ENCODE assay signal across 8 cellular contexts in the genomic region with DNA sequence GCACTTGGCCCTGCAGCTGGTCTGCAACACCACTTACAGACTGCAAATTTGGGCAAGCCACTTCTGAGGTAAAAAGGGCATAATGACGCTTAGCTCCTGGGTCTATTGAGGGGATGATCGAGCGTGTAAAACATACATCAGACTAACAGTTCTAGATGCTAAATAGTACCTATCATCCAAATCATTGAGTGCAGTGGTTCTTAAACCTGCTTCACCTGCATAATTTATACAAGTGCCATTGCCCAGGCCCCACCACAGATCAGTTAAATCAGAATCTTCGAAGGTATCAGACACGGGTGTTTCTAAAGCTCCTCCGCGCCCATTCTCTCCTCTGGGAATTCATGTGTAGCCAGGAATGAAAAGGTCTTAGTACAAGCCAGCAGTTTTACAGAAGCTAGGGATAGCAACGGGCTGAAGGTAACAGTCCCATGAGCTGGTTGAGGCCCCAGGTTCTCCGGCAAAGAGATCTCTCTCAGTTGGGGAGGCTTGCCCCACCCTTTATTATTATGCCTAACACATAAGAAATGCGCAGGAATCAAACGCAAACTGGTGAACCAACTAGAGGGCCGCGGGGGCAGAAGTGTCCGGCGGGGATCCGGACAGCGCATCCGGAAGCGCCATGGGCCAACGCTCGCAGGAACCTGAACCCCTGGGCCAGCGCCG. TPM values are rescaled to one million over a fixed set of nuclear protein-coding genes. Genes with fewer than 3 reads are reported as not detected.
A peak's percentile ranks its signal among the peaks of the same experiment; 100 is the strongest.
DNase-seq lines count a peak whose midpoint lies in the region; ATAC-seq and TF ChIP-seq lines count a peak whose summit lies in the region.

No MANE protein-coding gene starts in this region.

- H3K9me3 ChIP-seq in HAP-1 (no peaks in the 10 kb centered on the region), OCI-LY7 (ENCODE audit: low read length) (no peaks in the 10 kb centered on the region), esophagus (ENCODE audit: control insufficient read depth in 2 of 2, insufficient read depth in 1 of 2, low read depth in 1 of 2, low read length in 1 of 2) (no peaks in the 10 kb centered on the region), psoas muscle (no peaks in the 10 kb centered on the region)

- H3K4me1 ChIP-seq in HAP-1: peaks cover 7% of the 10 kb centered on the region; the same call in 1 of the 2 replicates
- peaks cover 23% of the 10 kb centered on the region for H3K4me1 ChIP-seq in OCI-LY7 (ENCODE audit: insufficient read depth, low read length, poor library complexity, severe bottlenecking)
- H3K4me1 ChIP-seq in esophagus (ENCODE audit: control insufficient read depth in 2 of 2, insufficient read depth in 2 of 2, low read length in 1 of 2): peaks cover 7 to 33% of the 10 kb centered on the region in 2 donors
- peaks cover 53% of the 10 kb centered on the region for H3K4me1 ChIP-seq in psoas muscle

- TF ChIP-seq CTCF in OCI-LY7 (conservative IDR thresholded peaks at IDR 0.05; ENCODE audit: low read length): no peak
- no peak for TF ChIP-seq CTCF in psoas muscle (IDR thresholded peaks at IDR 0.05)

- DNase-seq in HAP-1 (ENCODE audit: low spot score in 2 of 2): no peak
- no peak for DNase-seq in OCI-LY7 (ENCODE audit: low spot score)
- peak in 1 of 2 donors; percentile 23 for DNase-seq in psoas muscle
- DNase-seq in NCI-H774 (lab: John Stamatoyannopoulos, UW): no peak
- DNase-seq in GOT3 (lab: John Stamatoyannopoulos, UW): no peak
- no peak for DNase-seq in activated CD4-positive, alpha-beta T cell treated with anti-CD3 and anti-CD28 coated beads for 4 hours

- H4K20me1 ChIP-seq in OCI-LY7 (ENCODE audit: insufficient read depth, low read length): no peaks in the 10 kb centered on the region

- H3K4me3 ChIP-seq in HAP-1 (peak overlapping the region; percentile 73), OCI-LY7 (ENCODE audit: low read depth, low read length, poor library complexity, severe bottlenecking) (peak overlapping the region; percentile 89), esophagus (ENCODE audit: low read depth in 1 of 2, low read length in 2 of 2) (peak overlapping the region; percentile 85 to 92), psoas muscle (peak overlapping the region; percentile 82)

- no peaks in the 10 kb centered on the region for H3K9me2 ChIP-seq in OCI-LY7 (ENCODE audit: insufficient read depth, low read length)

- in situ Hi-C loops in HAP-1 (cut with MboI; ENCODE audit: low sequenced_read_pairs): no loop called here

- peak overlapping the region; percentile 82 for H3K4me2 ChIP-seq in OCI-LY7 (ENCODE audit: low read length)

- CTCF ChIA-PET in OCI-LY7 (lab: Charles Lee; ENCODE audit: unreplicated experiment): interaction anchor here (0.6 to 1.4 kb wide), 3 partner anchors 9 to 34 kb away, joined by 3 read pairs; no protein-coding TSS in a partner anchor

- H3K27me3 ChIP-seq in HAP-1 (ENCODE audit: low read depth) (no peaks in the 10 kb centered on the region), esophagus (ENCODE audit: control insufficient read depth in 1 of 2, insufficient read depth in 2 of 2, low read length in 2 of 2) (no peaks in the 10 kb centered on the region), psoas muscle (ENCODE audit: insufficient read depth in 3 of 3, low read length in 2 of 3) (no peaks in the 10 kb centered on the region)

- peak overlapping the region; percentile 42 for H3K27ac ChIP-seq in OCI-LY7 (ENCODE audit: low read depth, low read length, poor library complexity, severe bottlenecking)
- peak overlapping the region; percentile 88 to 98 for H3K27ac ChIP-seq in esophagus (ENCODE audit: low read depth in 2 of 2, low read length in 1 of 2)
- peak overlapping the region; percentile 93 for H3K27ac ChIP-seq in psoas muscle

- ATAC-seq in GM18508 (IDR thresholded peaks at IDR 0.05; ENCODE audit: insufficient read depth, unreplicated experiment): peak; percentile 26
- peak in 2 of 4 donors; percentile 0 to 2 for ATAC-seq in psoas muscle

- H3K36me3 ChIP-seq in HAP-1 (replicated peaks): peaks cover 20% of the 10 kb centered on the region
- H3K36me3 ChIP-seq in OCI-LY7 (ENCODE audit: insufficient read depth, low read length): peaks cover 8% of the 10 kb centered on the region; the same call in 1 of the 2 replicates
- peaks cover 6 to 20% of the 10 kb centered on the region in 2 donors for H3K36me3 ChIP-seq in esophagus (ENCODE audit: control insufficient read depth in 2 of 2, insufficient read depth in 2 of 2, low read length in 1 of 2)
- H3K36me3 ChIP-seq in psoas muscle (ENCODE audit: insufficient read depth in 1 of 2, low read depth in 1 of 2): peaks cover 3 to 39% of the 10 kb centered on the region in 2 donors

- peaks cover 12% of the 10 kb centered on the region; the same call in 1 of the 2 replicates for H3K79me2 ChIP-seq in OCI-LY7 (ENCODE audit: insufficient read depth, low read depth, low read length)

- TSS peak; percentile 98 for BruUV-seq in OCI-LY7 (replicated peaks; lab: Mats Ljungman, UMichigan)

- WGBS in esophagus, 2 donors: 10 to 12% methylated on average over 23 of the region's 23 CpGs
- WGBS in psoas muscle, 3 donors: 8 to 9% (median 9%) methylated on average over 23 of the region's 23 CpGs

- POLR2A ChIA-PET in OCI-LY7 (lab: Charles Lee): interaction anchor here (1.1 to 3.9 kb wide), 11 partner anchors 7 to 56 kb away, joined by 3 to 34 read pairs (median 6); a partner anchor contains a TSS

- intact Hi-C loops in OCI-LY7 (cut with micrococcal nuclease; ENCODE audit: unreplicated experiment): loop anchor here (1.0 kb wide), 1 partner anchor 17 kb away; no protein-coding TSS in a partner anchor
- intact Hi-C loops in psoas muscle (cut with DNase I): loop anchor here (5.0 kb wide), 1 partner anchor 33 kb away; a partner anchor contains a TSS

- H2AFZ ChIP-seq in OCI-LY7 (ENCODE audit: low read length): peak overlapping the region; percentile 79

RNA-seq across cellular contexts. Expression of a gene that starts 0.7 kb away (rescaled TPM):
- total RNA-seq in OCI-LY7 (2014; rRNA removed; shearing (Covaris generic)): 98.4 and 179 TPM in 2 replicates
- total RNA-seq in OCI-LY7 (2022): 95.1 and 97.8 TPM in 2 replicates
- 100 to 1,000 TPM; 159 to 189 TPM for polyA plus RNA-seq in esophagus
- 100 to 1,000 TPM in 1 of 4 donors, 10 to 100 TPM in 3; 84.7 to 107 (median 90.0) TPM for total RNA-seq in psoas muscle
- 100 to 1,000 TPM; 156 to 212 (median 184) TPM for polyA plus RNA-seq in psoas muscle

RNA-seq across cellular contexts. Expression of a gene that starts 7.7 kb away (rescaled TPM):
- total RNA-seq in OCI-LY7 (2014; rRNA removed; shearing (Covaris generic)): 0.92 TPM in 1 of 2 replicates, not detected in the other
- 0.74 and 1.1 TPM in 2 replicates for total RNA-seq in OCI-LY7 (2022)
- 1 to 10 TPM; 9.3 to 9.9 TPM for polyA plus RNA-seq in esophagus
- total RNA-seq in psoas muscle: 10 to 100 TPM; 20.1 to 54.3 (median 30.9) TPM
- 10 to 100 TPM; 17.4 to 82.6 (median 40.3) TPM for polyA plus RNA-seq in psoas muscle

RNA-seq across cellular contexts. Expression of a gene that starts 10.6 kb away (rescaled TPM):
- total RNA-seq in OCI-LY7 (2014; rRNA removed; shearing (Covaris generic)): 0.54 and 3.0 TPM in 2 replicates
- 3.8 and 3.9 TPM in 2 replicates for total RNA-seq in OCI-LY7 (2022)
- polyA plus RNA-seq in esophagus: 10 to 100 TPM; 19.5 to 39.6 TPM
- 10 to 100 TPM; 58.1 to 95.0 (median 83.2) TPM for total RNA-seq in psoas muscle
- 100 to 1,000 TPM; 106 to 149 (median 128) TPM for polyA plus RNA-seq in psoas muscle

RNA-seq across cellular contexts. Expression of a gene that starts 17.0 kb away (rescaled TPM):
- total RNA-seq in OCI-LY7 (2014; rRNA removed; shearing (Covaris generic)): 62.0 and 86.7 TPM in 2 replicates
- total RNA-seq in OCI-LY7 (2022) (86.2 and 96.1 TPM in 2 replicates), psoas muscle (10 to 100 TPM; 43.4 to 61.9 (median 47.5) TPM)
- polyA plus RNA-seq in esophagus (10 to 100 TPM; 13.8 to 31.7 TPM), psoas muscle (10 to 100 TPM; 26.9 to 76.0 (median 43.8) TPM)

RNA-seq across cellular contexts. Expression of a gene that starts 17.5 kb away (rescaled TPM):
- 112 and 156 TPM in 2 replicates for total RNA-seq in OCI-LY7 (2014; rRNA removed; shearing (Covaris generic))
- total RNA-seq in OCI-LY7 (2022) (152 and 160 TPM in 2 replicates), psoas muscle (10 to 100 TPM; 11.7 to 15.7 (median 12.4) TPM)
- polyA plus RNA-seq in esophagus (100 to 1,000 TPM; 337 to 430 TPM), psoas muscle (10 to 100 TPM; 16.6 to 25.4 (median 23.2) TPM)

Comparison
In these comparisons a context has a peak if more than half of its experiments do, and no peak if none do; other contexts are left out.
1. H3K27ac ChIP-seq: peak in every context shown above with its lines; median percentile 93 in esophagus; 93 in psoas muscle; 42 in OCI-LY7.
2. RNA of a gene that starts 7.7 kb away (total RNA-seq): 20.1 to 54.3 TPM in psoas muscle; 0.74 to 1.1 TPM in OCI-LY7; every median in the first group is over 10 times any median in the second.
3. RNA of a gene that starts 10.6 kb away (total RNA-seq): 58.1 to 95.0 TPM in psoas muscle; 0.54 to 3.9 TPM in OCI-LY7; every median in the first group is over 10 times any median in the second.
4. Peak in every context shown above with its lines, with median percentiles within 50 percentile points of each other: H3K4me3 ChIP-seq.